In genomic region chrX:78029663-78030062, GRCh38 we compare ENCODE assay signal across 8 cellular contexts.
A peak's percentile ranks its signal among the peaks of the same experiment; 100 is the strongest.
DNase-seq lines count a peak whose midpoint lies in the region; ATAC-seq and TF ChIP-seq lines count a peak whose summit lies in the region.

No MANE protein-coding gene starts in this region.

- 36% methylated on average over 2 of the region's 2 CpGs for WGBS in right lobe of liver (ENCODE audit: insufficient coverage, low coverage, low lambda C conversion rate, missing lambda C conversion rate)

- no peaks in the 10 kb centered on the region for H3K27me3 ChIP-seq in ascending aorta
- no peaks in the 10 kb centered on the region for H3K27me3 ChIP-seq in right lobe of liver

- H3K27ac ChIP-seq in ascending aorta (no peak overlapping the region), right lobe of liver (no peak overlapping the region)

- H3K4me1 Mint-ChIP-seq in activated naive CD4-positive, alpha-beta T cell treated with anti-CD3 and anti-CD28 coated beads for 36 hours (ENCODE audit: low read depth), result peaks cover under 1% of the 10 kb centered on the region
- no peaks in the 10 kb centered on the region for H3K4me1 Mint-ChIP-seq in activated T-cell treated with anti-CD3 and anti-CD28 coated beads, Interleukin-2, amount 50 U/mL, for 4 hours (ENCODE audit: low read depth)

- DNase-seq in activated naive CD4-positive, alpha-beta T cell treated with anti-CD3 and anti-CD28 coated beads for 36 hours, result peak; percentile 30
- DNase-seq in activated naive CD4-positive, alpha-beta T cell (lab: John Stamatoyannopoulos, UW), result no peak
- peak; percentile 57 for DNase-seq in NB4 (ENCODE audit: low read depth)
- no peak for DNase-seq in ascending aorta (ENCODE audit: low spot score in 2 of 2)
- DNase-seq in right lobe of liver, result no peak
- no peak for DNase-seq in central memory CD4-positive, alpha-beta T cell
- DNase-seq in activated T-cell treated with anti-CD3 and anti-CD28 coated beads, Interleukin-2, amount 50 U/mL, for 4 hours, result no peak
- DNase-seq in activated T-cell treated with anti-CD3 and anti-CD28 coated beads, Interleukin-2, amount 50 U/mL, for 1 hour, result no peak

- H3K4me1 ChIP-seq in ascending aorta, result no peaks in the 10 kb centered on the region
- H3K4me1 ChIP-seq in right lobe of liver, result no peaks in the 10 kb centered on the region

- H3K4me3 ChIP-seq in NB4 (ENCODE audit: low read depth, low read length) (no peak overlapping the region), ascending aorta (no peak overlapping the region), right lobe of liver (no peak overlapping the region)

- TF ChIP-seq CTCF in NB4 (IDR thresholded peaks at IDR 0.05; ENCODE audit: low read depth, low read length) (peak; percentile 51), ascending aorta (IDR thresholded peaks at IDR 0.05) (peak in 2 of 3 experiments; percentile 28 to 54), right lobe of liver (IDR thresholded peaks at IDR 0.05) (peak; percentile 40 to 48 (median 46))

- CTCF ChIA-PET in activated naive CD4-positive, alpha-beta T cell treated with anti-CD3 and anti-CD28 coated beads for 36 hours (lab: Charles Lee), result interaction anchor here (0.8 to 1.7 kb wide), 4 partner anchors 19 to 584 kb away, joined by 3 to 5 read pairs (median 4); partner anchors contain the start of genes ATP7A and COX7B

- no peak for TF ChIP-seq POLR2A in NB4 (IDR thresholded peaks at IDR 0.05; ENCODE audit: extremely low read depth, insufficient read length)
- TF ChIP-seq POLR2A in right lobe of liver (IDR thresholded peaks at IDR 0.05), result no peak

- no peaks in the 10 kb centered on the region for H3K9me3 Mint-ChIP-seq in activated naive CD4-positive, alpha-beta T cell treated with anti-CD3 and anti-CD28 coated beads for 36 hours
- H3K9me3 Mint-ChIP-seq in activated T-cell treated with anti-CD3 and anti-CD28 coated beads, Interleukin-2, amount 50 U/mL, for 4 hours, result no peaks in the 10 kb centered on the region

- H3K9me3 ChIP-seq in ascending aorta (no peaks in the 10 kb centered on the region), right lobe of liver (no peaks in the 10 kb centered on the region)

- H3K36me3 ChIP-seq in ascending aorta (no peaks in the 10 kb centered on the region), right lobe of liver (no peaks in the 10 kb centered on the region)

- H3K27me3 Mint-ChIP-seq in activated naive CD4-positive, alpha-beta T cell treated with anti-CD3 and anti-CD28 coated beads for 36 hours (ENCODE audit: low read depth), result no peaks in the 10 kb centered on the region
- H3K27me3 Mint-ChIP-seq in activated T-cell treated with anti-CD3 and anti-CD28 coated beads, Interleukin-2, amount 50 U/mL, for 4 hours (ENCODE audit: low read depth), result no peaks in the 10 kb centered on the region

- peak; percentile 31 to 60 (median 38) for ATAC-seq in right lobe of liver
- ATAC-seq in activated T-cell treated with anti-CD3 and anti-CD28 coated beads, Interleukin-2, amount 50 U/mL, for 4 hours, result no peak

- H3K36me3 Mint-ChIP-seq in activated naive CD4-positive, alpha-beta T cell treated with anti-CD3 and anti-CD28 coated beads for 36 hours (ENCODE audit: low read depth), result peaks cover 3% of the 10 kb centered on the region
- H3K36me3 Mint-ChIP-seq in activated T-cell treated with anti-CD3 and anti-CD28 coated beads, Interleukin-2, amount 50 U/mL, for 4 hours (ENCODE audit: insufficient read depth), result peaks cover 7% of the 10 kb centered on the region

- intact Hi-C loops in activated naive CD4-positive, alpha-beta T cell treated with anti-CD3 and anti-CD28 coated beads for 36 hours (cut with micrococcal nuclease), result loop anchor here (10.0 kb wide), 2 partner anchors 585 to 1475 kb away; partner anchors contain the start of gene FGF16
- intact Hi-C loops in ascending aorta (cut with DNase I), result loop anchor here (5.0 kb wide), 1 partner anchor 117 kb away; the partner anchor contains the start of gene ATP7A
- intact Hi-C loops in right lobe of liver (cut with DNase I), result no loop called here

- H3K4me3 Mint-ChIP-seq in activated naive CD4-positive, alpha-beta T cell treated with anti-CD3 and anti-CD28 coated beads for 36 hours, result no peak overlapping the region
- H3K4me3 Mint-ChIP-seq in activated T-cell treated with anti-CD3 and anti-CD28 coated beads, Interleukin-2, amount 50 U/mL, for 4 hours, result no peak overlapping the region

- no peak overlapping the region for H3K27ac Mint-ChIP-seq in activated naive CD4-positive, alpha-beta T cell treated with anti-CD3 and anti-CD28 coated beads for 36 hours

Comparison
In these comparisons a context has a peak if more than half of its experiments do, and no peak if none do; other contexts are left out.
1. DNase-seq: peak in activated naive CD4-positive, alpha-beta T cell treated with anti-CD3 and anti-CD28 coated beads for 36 hours (single experiment) and NB4 (single experiment); none in activated naive CD4-positive, alpha-beta T cell (0 of 4), ascending aorta (0 of 2), right lobe of liver (0 of 3), central memory CD4-positive, alpha-beta T cell (single experiment), activated T-cell treated with anti-CD3 and anti-CD28 coated beads, Interleukin-2, amount 50 U/mL, for 4 hours (single experiment) and activated T-cell treated with anti-CD3 and anti-CD28 coated beads, Interleukin-2, amount 50 U/mL, for 1 hour (single experiment).
2. ATAC-seq: peak in right lobe of liver (4 of 4); none in activated T-cell treated with anti-CD3 and anti-CD28 coated beads, Interleukin-2, amount 50 U/mL, for 4 hours (0 of 2).
3. intact Hi-C loops: an anchor here in activated naive CD4-positive, alpha-beta T cell treated with anti-CD3 and anti-CD28 coated beads for 36 hours (10.0 kb wide) and ascending aorta (5.0 kb wide); none called in right lobe of liver.
4. Peak in every context shown above with its lines, with median percentiles within 50 percentile points of each other: CTCF ChIP-seq.